Comparison of ENCODE assay signal across 19 cellular contexts in genomic region chr22:36953239-36954080, GRCh38. TPM values are rescaled to one million over a fixed set of nuclear protein-coding genes. Genes with fewer than 3 reads are reported as not detected.
DNase-seq lines count a peak whose midpoint lies in the region; ATAC-seq and TF ChIP-seq lines count a peak whose summit lies in the region.
"Had no signal": no experiment of that assay in that cellular context is flagged by ENCODE, and none has a peak within 500 bp of the region (broad histone marks: within the 10 kb centered on the region; RNA-seq: fewer than 3 reads in every experiment).

No MANE protein-coding gene starts in this region.

- H3K36me3 ChIP-seq in osteoblast (ENCODE audit: insufficient read depth, low read length) (no peaks in the 10 kb centered on the region), A673 (ENCODE audit: insufficient read depth, low read length, poor library complexity, severe bottlenecking) (no peaks in the 10 kb centered on the region)

- TF ChIP-seq CTCF in osteoblast (IDR thresholded peaks at IDR 0.05; ENCODE audit: extremely low read depth, low read depth, low read length): no peak
- TF ChIP-seq CTCF in A673 (conservative IDR thresholded peaks at IDR 0.05; ENCODE audit: low read depth, low read length): no peak

- no TSS peak for BruUV-seq in A673 (replicated peaks; lab: Mats Ljungman, UMichigan)

- peaks cover 8% of the 10 kb centered on the region for H3K4me1 ChIP-seq in osteoblast (ENCODE audit: insufficient read depth, low read length)
- no peaks in the 10 kb centered on the region for H3K4me1 ChIP-seq in A673 (ENCODE audit: insufficient read depth, low read length, poor library complexity, severe bottlenecking)

- no peak overlapping the region for H3K4me2 ChIP-seq in osteoblast (ENCODE audit: insufficient read depth, low read length)

- peaks cover 11% of the 10 kb centered on the region for H3K27me3 Mint-ChIP-seq in activated T-helper 17 cell treated with anti-CD3 and anti-CD28 coated beads, Interleukin-2, amount 50 U/mL, for 72 hours

- no peak overlapping the region for H2AFZ ChIP-seq in osteoblast (ENCODE audit: low read length)

- CTCF ChIA-PET in A673 (lab: Charles Lee): no interaction called here

- H3K4me3 ChIP-seq in osteoblast (ENCODE audit: insufficient read depth, low read length): no peak overlapping the region
- no peak overlapping the region for H3K4me3 ChIP-seq in A673 (ENCODE audit: low read depth, low read length, poor library complexity, severe bottlenecking)

- peak overlapping the region; percentile 76 for H3K27ac Mint-ChIP-seq in activated T-helper 17 cell treated with anti-CD3 and anti-CD28 coated beads, Interleukin-2, amount 50 U/mL, for 72 hours
- H3K27ac Mint-ChIP-seq: CD4-positive, alpha-beta T cell had no signal

- H3K9me3 ChIP-seq in osteoblast (ENCODE audit: low read depth, low read length): no peaks in the 10 kb centered on the region
- H3K9me3 ChIP-seq in A673 (ENCODE audit: low read depth, low read length, poor library complexity, severe bottlenecking): no peaks in the 10 kb centered on the region

- H3K9me3 Mint-ChIP-seq in activated T-helper 17 cell treated with anti-CD3 and anti-CD28 coated beads, Interleukin-2, amount 50 U/mL, for 72 hours: peaks cover 10% of the 10 kb centered on the region

- no peaks in the 10 kb centered on the region for H3K36me3 Mint-ChIP-seq in activated T-helper 17 cell treated with anti-CD3 and anti-CD28 coated beads, Interleukin-2, amount 50 U/mL, for 72 hours (ENCODE audit: low read depth)

- ATAC-seq in activated T-helper 17 cell treated with anti-CD3 and anti-CD28 coated beads, Interleukin-2, amount 50 U/mL, for 72 hours (replicated peaks): no peak
- ATAC-seq in left lobe of liver (no peak), HG03442 (IDR thresholded peaks at IDR 0.05; ENCODE audit: unreplicated experiment) (no peak)

- H3K4me3 Mint-ChIP-seq in activated T-helper 17 cell treated with anti-CD3 and anti-CD28 coated beads, Interleukin-2, amount 50 U/mL, for 72 hours: peak overlapping the region; percentile 49
- H3K4me3 Mint-ChIP-seq: CD4-positive, alpha-beta T cell; H9 had no signal

- POLR2A ChIA-PET in A673 (lab: Charles Lee; ENCODE audit: low non-redundant PET): no interaction called here

- intact Hi-C loops in A673 (cut with micrococcal nuclease; ENCODE audit: unreplicated experiment): no loop called here

- peak; percentile 25 for DNase-seq in ELF-1 (ENCODE audit: low read depth, low spot score)
- peak; percentile 37 for DNase-seq in left lobe of liver (ENCODE audit: low spot score)
- peak; percentile 48 for DNase-seq in osteoblast (ENCODE audit: insufficient read length, low spot score, missing footprints)
- no peak for DNase-seq in A673 (ENCODE audit: low spot score)
- no peak for DNase-seq in A172 (ENCODE audit: low spot score)
- no peak for DNase-seq in NCI-H2107 (lab: John Stamatoyannopoulos, UW)
- DNase-seq: AML-193; C1 segment of cervical spinal cord; Calu3; CD4-positive, alpha-beta T cell; DMS 273 treated with DMSO at 0.1 percent for 48 hours; GOT3; H9; IMR-90 had no signal

- H3K4me1 Mint-ChIP-seq in activated T-helper 17 cell treated with anti-CD3 and anti-CD28 coated beads, Interleukin-2, amount 50 U/mL, for 72 hours: peaks cover 13% of the 10 kb centered on the region
- H3K4me1 Mint-ChIP-seq: H9 had no signal

- H3K79me2 ChIP-seq in osteoblast (ENCODE audit: insufficient read depth, low read length): no peaks in the 10 kb centered on the region

- no peak overlapping the region for H3K27ac ChIP-seq in osteoblast (ENCODE audit: low read depth, low read length)
- H3K27ac ChIP-seq in A673 (ENCODE audit: low read depth, low read length, poor library complexity, severe bottlenecking): no peak overlapping the region

- peaks cover 7% of the 10 kb centered on the region for H3K27me3 ChIP-seq in osteoblast (ENCODE audit: insufficient read depth, low read length)
- no peaks in the 10 kb centered on the region for H3K27me3 ChIP-seq in A673 (replicated peaks; ENCODE audit: insufficient read depth, low read depth, low read length, poor library complexity)

- H4K20me1 ChIP-seq in osteoblast (ENCODE audit: insufficient read depth, low read length): no peaks in the 10 kb centered on the region

RNA-seq across cellular contexts. Expression of gene CSF2RB, which starts 40.0 kb away (rescaled TPM):
- total RNA-seq in activated T-helper 17 cell treated with anti-CD3 and anti-CD28 coated beads, Interleukin-2, amount 50 U/mL, for 72 hours: 1 to 10 TPM; 4.2 to 4.8 TPM
- total RNA-seq in left lobe of liver (1.1 TPM), osteoblast (1.1 and 1.2 TPM in 2 replicates), A673 (2021) (not detected in 2 replicates)
- 0.02 TPM in 1 of 2 replicates, not detected in the other for total RNA-seq in A172 (2014; rRNA removed; shearing (Covaris generic))
- total RNA-seq: Calu3, Daoy, G401, H9, HT-29, IMR-90 had no signal

Comparison
In these comparisons a context has a peak if more than half of its experiments do, and no peak if none do; other contexts are left out.
1. DNase-seq: peak in ELF-1 (single experiment), left lobe of liver (single experiment) and osteoblast (single experiment); none in A673 (single experiment), A172 (single experiment) and NCI-H2107 (single experiment).